Comparison of ENCODE assay signal across 16 cellular contexts in the genomic region with DNA sequence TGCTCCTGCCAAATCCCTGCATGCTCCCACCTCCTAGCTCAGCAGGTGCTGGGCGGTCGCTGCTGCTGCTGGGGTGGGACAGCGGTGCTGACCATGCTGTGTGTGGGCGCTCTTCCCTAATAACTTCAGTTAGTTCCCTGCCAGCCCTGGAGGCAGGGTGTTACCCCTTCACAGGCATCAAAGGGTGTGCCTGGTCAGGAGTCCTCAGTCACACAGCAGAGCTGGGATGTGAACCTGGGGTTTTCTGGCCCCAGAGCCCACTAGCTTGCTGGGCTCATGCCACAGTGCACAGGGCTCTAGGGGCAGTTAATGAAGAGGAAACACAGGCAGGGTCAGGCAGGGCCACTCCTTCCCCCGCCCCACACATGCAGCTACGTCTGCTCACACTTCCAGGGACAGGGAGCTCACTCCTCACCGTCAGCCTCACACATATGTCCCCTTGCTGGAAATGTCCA. TPM values are rescaled to one million over a fixed set of nuclear protein-coding genes. Genes with fewer than 3 reads are reported as not detected.
DNase-seq lines count a peak whose midpoint lies in the region; ATAC-seq, FAIRE-seq and TF ChIP-seq lines count a peak whose summit lies in the region.
"Had no signal": no experiment of that assay in that cellular context is flagged by ENCODE, and none has a peak within 500 bp of the region (broad histone marks: within the 10 kb centered on the region; RNA-seq: fewer than 3 reads in every experiment).

No MANE protein-coding gene starts in this region.

- CTCF ChIA-PET in endothelial cell of umbilical vein (lab: Charles Lee): interaction anchor here (1.0 to 3.5 kb wide), 6 partner anchors 10 to 132 kb away, joined by 4 to 15 read pairs (median 8); no protein-coding TSS in a partner anchor
- CTCF ChIA-PET in activated CD4-positive, alpha-beta T cell treated with anti-CD3 and anti-CD28 coated beads, Interleukin-2, amount 10 ng/mL, durations not matched to agents 7 days and 5 days (lab: Charles Lee): interaction anchor here (0.5 kb wide), 1 partner anchor 1773 kb away, joined by 3 read pairs; no protein-coding TSS in a partner anchor

- no peak overlapping the region for H3K27ac Mint-ChIP-seq in activated CD4-positive, alpha-beta T cell treated with anti-CD3 and anti-CD28 coated beads, Interleukin-2, amount 10 ng/mL, durations not matched to agents 7 days and 5 days
- H3K27ac Mint-ChIP-seq: activated B cell treated with CpG ODN at 0.5 μM for 24 hours; activated CD8-positive, alpha-beta memory T cell treated with anti-CD3 and anti-CD28 coated beads, Interleukin-2, amount 10 ng/mL, durations not matched to agents 7 days and 5 days had no signal

- POLR2A ChIA-PET in endothelial cell of umbilical vein (lab: Charles Lee): interaction anchor here (1.1 kb wide), 1 partner anchor 14 kb away, joined by 3 read pairs; no protein-coding TSS in a partner anchor
- POLR2A ChIA-PET in activated CD4-positive, alpha-beta T cell treated with anti-CD3 and anti-CD28 coated beads, Interleukin-2, amount 10 ng/mL, durations not matched to agents 7 days and 5 days (lab: Charles Lee): no interaction called here

- no peak overlapping the region for H3K4me3 Mint-ChIP-seq in activated CD4-positive, alpha-beta T cell treated with anti-CD3 and anti-CD28 coated beads, Interleukin-2, amount 10 ng/mL, durations not matched to agents 7 days and 5 days
- H3K4me3 Mint-ChIP-seq: activated B cell treated with CpG ODN at 0.5 μM for 24 hours; activated CD8-positive, alpha-beta memory T cell treated with anti-CD3 and anti-CD28 coated beads, Interleukin-2, amount 10 ng/mL, durations not matched to agents 7 days and 5 days had no signal

- intact Hi-C loops in endothelial cell of umbilical vein (cut with micrococcal nuclease): loop anchor here (10.0 kb wide), 2 partner anchors 238 to 472 kb away; no protein-coding TSS in a partner anchor
- intact Hi-C loops in thyroid gland (cut with DNase I): loop anchor here (10.0 kb wide), 1 partner anchor 128 kb away; no protein-coding TSS in a partner anchor

- no peak overlapping the region for H3K4me3 ChIP-seq in endothelial cell of umbilical vein (replicated peaks in 1 of 3; ENCODE audit: insufficient read depth in 1 of 3, low read depth in 1 of 3, low read length in 3 of 3)
- H3K4me3 ChIP-seq in mucosa of rectum (ENCODE audit: low read length in 2 of 2): no peak overlapping the region
- no peak overlapping the region for H3K4me3 ChIP-seq in thyroid gland (replicated peaks in 1 of 3)
- H3K4me3 ChIP-seq: body of pancreas, dorsolateral prefrontal cortex had no signal

- peaks cover 15% of the 10 kb centered on the region for H3K4me1 Mint-ChIP-seq in activated CD4-positive, alpha-beta T cell treated with anti-CD3 and anti-CD28 coated beads, Interleukin-2, amount 10 ng/mL, durations not matched to agents 7 days and 5 days

- H3K27me3 ChIP-seq in endothelial cell of umbilical vein (ENCODE audit: control insufficient read depth in 2 of 2, insufficient read depth in 2 of 2, low read length in 2 of 2) (no peaks in the 10 kb centered on the region), mucosa of rectum (ENCODE audit: control insufficient read depth in 2 of 2, insufficient read depth in 2 of 2, low read length in 2 of 2) (no peaks in the 10 kb centered on the region), thyroid gland (no peaks in the 10 kb centered on the region)
- H3K27me3 ChIP-seq: BE2C, body of pancreas, dorsolateral prefrontal cortex had no signal

- no peaks in the 10 kb centered on the region for H3K79me2 ChIP-seq in endothelial cell of umbilical vein (ENCODE audit: control insufficient read depth, insufficient read depth, low read length)

- H3K4me1 ChIP-seq in endothelial cell of umbilical vein (ENCODE audit: control insufficient read depth, extremely low read depth, insufficient read depth, low read length) (peaks cover 84% of the 10 kb centered on the region), mucosa of rectum (ENCODE audit: control insufficient read depth in 2 of 2, insufficient read depth in 2 of 2, low read length in 2 of 2) (peaks cover 31 to 37% of the 10 kb centered on the region in 2 donors), thyroid gland (peaks cover 27 to 67% of the 10 kb centered on the region in 2 donors)

- WGBS in thyroid gland, 2 donors: 75 to 79% methylated on average over 4 to 7 of the region's 7 CpGs

- no peak for ATAC-seq in GM21576 (IDR thresholded peaks at IDR 0.05; ENCODE audit: unreplicated experiment)
- ATAC-seq: activated CD8-positive, alpha-beta memory T cell treated with anti-CD3 and anti-CD28 coated beads, Interleukin-2, amount 10 ng/mL, durations not matched to agents 7 days and 5 days; body of pancreas had no signal

- H3K9ac ChIP-seq in endothelial cell of umbilical vein (replicated peaks; ENCODE audit: extremely low read depth, insufficient read depth, low read length) (peak overlapping the region; percentile 61), mucosa of rectum (ENCODE audit: low read depth in 1 of 2, low read length in 2 of 2) (no peak overlapping the region)

- H3K36me3 ChIP-seq in endothelial cell of umbilical vein (ENCODE audit: control insufficient read depth in 2 of 2, extremely low read depth in 1 of 2, insufficient read depth in 2 of 2, low read length in 2 of 2) (no peaks in the 10 kb centered on the region), mucosa of rectum (ENCODE audit: control insufficient read depth in 2 of 2, insufficient read depth in 2 of 2, low read length in 2 of 2) (no peaks in the 10 kb centered on the region), thyroid gland (no peaks in the 10 kb centered on the region)
- H3K36me3 ChIP-seq: BE2C had no signal

- no peaks in the 10 kb centered on the region for H3K9me3 Mint-ChIP-seq in activated CD4-positive, alpha-beta T cell treated with anti-CD3 and anti-CD28 coated beads, Interleukin-2, amount 10 ng/mL, durations not matched to agents 7 days and 5 days
- H3K9me3 Mint-ChIP-seq: activated B cell treated with CpG ODN at 0.5 μM for 24 hours had no signal

- TF ChIP-seq CTCF in endothelial cell of umbilical vein (IDR thresholded peaks at IDR 0.05; ENCODE audit: extremely low read depth in 1 of 2, insufficient read depth in 1 of 2, low read depth in 1 of 2, low read length in 2 of 2) (no peak), thyroid gland (IDR thresholded peaks at IDR 0.05) (no peak)

- DNase-seq in HuH-7.5 (ENCODE audit: low spot score): peak; percentile 10
- DNase-seq in endothelial cell of umbilical vein (ENCODE audit: low read depth, low spot score): no peak
- DNase-seq in thyroid gland: no peak
- no peak for DNase-seq in SKM-1 treated with dmso at 0.1 percent for 144 hours (lab: John Stamatoyannopoulos, UW; ENCODE audit: unreplicated experiment)
- no peak for DNase-seq in activated CD4-positive, alpha-beta T cell treated with anti-CD3 and anti-CD28 coated beads, Interleukin-2, amount 10 ng/mL, durations not matched to agents 7 days and 5 days
- no peak for DNase-seq in DMS114 treated with DMSO at 0.1 percent for 48 hours (lab: John Stamatoyannopoulos, UW; ENCODE audit: unreplicated experiment)
- DNase-seq: activated B cell treated with CpG ODN at 0.5 μM for 24 hours; activated CD8-positive, alpha-beta memory T cell treated with anti-CD3 and anti-CD28 coated beads, Interleukin-2, amount 10 ng/mL, durations not matched to agents 7 days and 5 days; activated naive CD4-positive, alpha-beta T cell treated with Interleukin-2 at 50 U/mL for 16 hours; BE2C; body of pancreas; NCI-H2107; NCI-H748 treated with DMSO at 0.1 percent for 48 hours had no signal

- dilution Hi-C loops in endothelial cell of umbilical vein (cut with MboI; ENCODE audit: extremely low pct_ligation_motif_present, low sequenced_read_pairs): no loop called here

- H2AFZ ChIP-seq in endothelial cell of umbilical vein (ENCODE audit: low read depth, low read length): peak overlapping the region; percentile 16

- no peaks in the 10 kb centered on the region for H3K9me1 ChIP-seq in endothelial cell of umbilical vein (replicated peaks; ENCODE audit: control insufficient read depth, extremely low read depth, insufficient read depth, low read length)

- peak overlapping the region; percentile 27 for H3K4me2 ChIP-seq in endothelial cell of umbilical vein (ENCODE audit: insufficient read depth, low read length)

- H3K9me3 ChIP-seq in endothelial cell of umbilical vein (replicated peaks; ENCODE audit: control insufficient read depth, insufficient read depth, low read length) (no peaks in the 10 kb centered on the region), mucosa of rectum (ENCODE audit: control insufficient read depth in 2 of 2, low read length in 2 of 2) (no peaks in the 10 kb centered on the region), thyroid gland (no peaks in the 10 kb centered on the region)
- H3K9me3 ChIP-seq: BE2C, body of pancreas had no signal

- no TSS peak for BruUV-seq in endothelial cell of umbilical vein (replicated peaks; lab: Mats Ljungman, UMichigan)

- no peaks in the 10 kb centered on the region for H3K36me3 Mint-ChIP-seq in activated CD4-positive, alpha-beta T cell treated with anti-CD3 and anti-CD28 coated beads, Interleukin-2, amount 10 ng/mL, durations not matched to agents 7 days and 5 days (ENCODE audit: low read depth)
- H3K36me3 Mint-ChIP-seq: activated CD8-positive, alpha-beta memory T cell treated with anti-CD3 and anti-CD28 coated beads, Interleukin-2, amount 10 ng/mL, durations not matched to agents 7 days and 5 days had no signal

- H4K20me1 ChIP-seq in endothelial cell of umbilical vein (replicated peaks; ENCODE audit: control insufficient read depth, extremely low read depth, insufficient read depth, low read length): no peaks in the 10 kb centered on the region

- FAIRE-seq in endothelial cell of umbilical vein (lab: Jason Lieb, UNC): no peak

- TF ChIP-seq POLR2A in endothelial cell of umbilical vein (IDR thresholded peaks at IDR 0.05; ENCODE audit: low read depth, low read length) (peak; percentile 20), thyroid gland (IDR thresholded peaks at IDR 0.05) (no peak)

- H3K27me3 Mint-ChIP-seq in activated CD4-positive, alpha-beta T cell treated with anti-CD3 and anti-CD28 coated beads, Interleukin-2, amount 10 ng/mL, durations not matched to agents 7 days and 5 days: peaks cover 9% of the 10 kb centered on the region

- H3K27ac ChIP-seq in endothelial cell of umbilical vein (ENCODE audit: insufficient read depth, low read depth, low read length) (peak overlapping the region; percentile 96), mucosa of rectum (ENCODE audit: low read depth in 2 of 2, low read length in 2 of 2) (peak overlapping the region; percentile 57 to 78), thyroid gland (peak overlapping the region; percentile 77 to 94 (median 79))

RNA-seq across cellular contexts. Expression of gene PLXND1, which starts 16.0 kb away (rescaled TPM):
- total RNA-seq in endothelial cell of umbilical vein (834 and 860 TPM in 2 replicates), thyroid gland (10 to 100 TPM; 50.7 to 69.8 (median 60.8) TPM)
- 300 and 332 TPM in 2 replicates for polyA plus RNA-seq in endothelial cell of umbilical vein
- polyA plus RNA-seq in endothelial cell of umbilical vein (2011; cell fraction: cytosol; rRNA removed): 436 and 495 TPM in 2 replicates
- polyA plus RNA-seq in endothelial cell of umbilical vein (2011; cell fraction: nucleus; rRNA removed): 1,145 and 1,490 TPM in 2 replicates
- 463 and 559 TPM in 2 replicates for polyA plus RNA-seq in endothelial cell of umbilical vein (2012)
- polyA minus RNA-seq in endothelial cell of umbilical vein: 583 and 647 TPM in 2 replicates
- 21.9 TPM for polyA minus RNA-seq in endothelial cell of umbilical vein (2011; cell fraction: cytosol; rRNA and poly(A)+ RNA removed)
- 454 and 479 TPM in 2 replicates for polyA minus RNA-seq in endothelial cell of umbilical vein (2011; cell fraction: nucleus; rRNA and poly(A)+ RNA removed)
- total RNA-seq in activated CD4-positive, alpha-beta T cell treated with anti-CD3 and anti-CD28 coated beads, Interleukin-2, amount 10 ng/mL, durations not matched to agents 7 days and 5 days: 1 to 10 TPM; 1.2 to 1.4 TPM

Comparison
In these comparisons a context has a peak if more than half of its experiments do, and no peak if none do; other contexts are left out.
1. RNA of gene PLXND1, which starts 16.0 kb away (total RNA-seq): 834 to 860 TPM in endothelial cell of umbilical vein and 50.7 to 69.8 TPM in thyroid gland; 1.2 to 1.4 TPM in activated CD4-positive, alpha-beta T cell treated with anti-CD3 and anti-CD28 coated beads, Interleukin-2, amount 10 ng/mL, durations not matched to agents 7 days and 5 days; every median in the first group is over 10 times any median in the second.
2. Peak in every context shown above with its lines, with median percentiles within 50 percentile points of each other: H3K27ac ChIP-seq.